8 cellular contexts compared by ENCODE assay signal in genomic region chr5:169300468-169301385, GRCh38. TPM values are rescaled to one million over a fixed set of nuclear protein-coding genes. Genes with fewer than 3 reads are reported as not detected.
A peak's percentile ranks its signal among the peaks of the same experiment; 100 is the strongest.
DNase-seq lines count a peak whose midpoint lies in the region; ATAC-seq and TF ChIP-seq lines count a peak whose summit lies in the region.

SLIT3 (minus strand) TSS chr5:169301139; CDS start chr5:169300709, 430 bp downstream.

- TF ChIP-seq POLR2A in ovary (IDR thresholded peaks at IDR 0.05): no peak

- no peaks in the 10 kb centered on the region for H3K9me3 Mint-ChIP-seq in activated T-helper 2 cell treated with anti-CD3 and anti-CD28 coated beads, Interferon-gamma antibody, Interleukin-2, Interleukin-4, amounts not matched to agents 10 μg/mL and 5 μg/mL and 100 μg/mL, durations not matched to agents 14 hours and 24 hours and 36 hours

- H3K4me1 ChIP-seq in ovary (ENCODE audit: insufficient read depth): peaks cover 3% of the 10 kb centered on the region

- CTCF ChIA-PET in RWPE1 (lab: Yijun Ruan, JAX): interaction anchor here (0.6 to 1.1 kb wide), 7 partner anchors 9 to 620 kb away, joined by 3 to 5 read pairs (median 3); no protein-coding TSS in a partner anchor

- H3K27ac ChIP-seq in RWPE1 (peak within 1 kb of the TSS; percentile 59), ovary (peak within 1 kb of the TSS; percentile 54 to 73)

- no peaks in the 10 kb centered on the region for H3K36me3 Mint-ChIP-seq in activated T-helper 2 cell treated with anti-CD3 and anti-CD28 coated beads, Interferon-gamma antibody, Interleukin-2, Interleukin-4, amounts not matched to agents 10 μg/mL and 5 μg/mL and 100 μg/mL, durations not matched to agents 14 hours and 24 hours and 36 hours (ENCODE audit: low read depth)

- H3K4me3 ChIP-seq in foreskin fibroblast (ENCODE audit: low read depth in 1 of 2, low read length in 2 of 2) (peak within 1 kb of the TSS; percentile 72 to 85), ovary (peak within 1 kb of the TSS; percentile 66)

- H3K27me3 ChIP-seq in ovary: no peaks in the 10 kb centered on the region

- no peak within 1 kb of the TSS for H3K27ac Mint-ChIP-seq in activated T-helper 2 cell treated with anti-CD3 and anti-CD28 coated beads, Interferon-gamma antibody, Interleukin-2, Interleukin-4, amounts not matched to agents 10 μg/mL and 5 μg/mL and 100 μg/mL, durations not matched to agents 14 hours and 24 hours and 36 hours

- POLR2A ChIA-PET in RWPE1 (lab: Yijun Ruan, JAX; ENCODE audit: low non-redundant PET): no interaction called here

- TF ChIP-seq EP300 in ovary (IDR thresholded peaks at IDR 0.05): no peak

- H3K9me3 ChIP-seq in ovary: no peaks in the 10 kb centered on the region

- DNase-seq in EH (ENCODE audit: low read depth) (peak; percentile 80), RWPE1 (ENCODE audit: low spot score) (peak; percentile 93), foreskin fibroblast (peak; percentile 85 to 94), ovary (peak; percentile 57 to 88 (median 84)), COLO829 (ENCODE audit: low spot score) (no peak), KBM-7 (no peak)
- no peak for DNase-seq in activated T-helper 2 cell treated with anti-CD3 and anti-CD28 coated beads, Interferon-gamma antibody, Interleukin-2, Interleukin-4, amounts not matched to agents 10 μg/mL and 5 μg/mL and 100 μg/mL, durations not matched to agents 14 hours and 24 hours and 36 hours (ENCODE audit: low spot score)

- no peaks in the 10 kb centered on the region for H3K36me3 ChIP-seq in ovary

- no peak within 1 kb of the TSS for H3K4me3 Mint-ChIP-seq in activated T-helper 2 cell treated with anti-CD3 and anti-CD28 coated beads, Interferon-gamma antibody, Interleukin-2, Interleukin-4, amounts not matched to agents 10 μg/mL and 5 μg/mL and 100 μg/mL, durations not matched to agents 14 hours and 24 hours and 36 hours (ENCODE audit: low read depth)

- H3K27me3 Mint-ChIP-seq in activated T-helper 2 cell treated with anti-CD3 and anti-CD28 coated beads, Interferon-gamma antibody, Interleukin-2, Interleukin-4, amounts not matched to agents 10 μg/mL and 5 μg/mL and 100 μg/mL, durations not matched to agents 14 hours and 24 hours and 36 hours (ENCODE audit: low read depth): peaks cover 56% of the 10 kb centered on the region

- in situ Hi-C loops in KBM-7 (cut with MboI; ENCODE audit: low pct_unique_long_range_greater_than_20kb, low sequenced_read_pairs): no loop called here

- peak; percentile 16; the same call in 1 of the 2 replicates for TF ChIP-seq CTCF in RWPE1 (conservative IDR thresholded peaks at IDR 0.05; ENCODE audit: low read depth)
- TF ChIP-seq CTCF in foreskin fibroblast (IDR thresholded peaks at IDR 0.05; ENCODE audit: low read depth, low read length): no peak
- no peak for TF ChIP-seq CTCF in ovary (IDR thresholded peaks at IDR 0.05)

- ATAC-seq in GM19328 (IDR thresholded peaks at IDR 0.05; ENCODE audit: unreplicated experiment): no peak

- intact Hi-C loops in ovary (cut with DNase I): loop anchor here (5.0 to 10.0 kb wide), 5 partner anchors 293 to 623 kb away; no protein-coding TSS in a partner anchor
- intact Hi-C loops in activated T-helper 2 cell treated with anti-CD3 and anti-CD28 coated beads, Interferon-gamma antibody, Interleukin-2, Interleukin-4, amounts not matched to agents 10 μg/mL and 5 μg/mL and 100 μg/mL, durations not matched to agents 14 hours and 24 hours and 36 hours (cut with micrococcal nuclease): no loop called here

- peaks cover 10% of the 10 kb centered on the region for H3K4me1 Mint-ChIP-seq in activated T-helper 2 cell treated with anti-CD3 and anti-CD28 coated beads, Interferon-gamma antibody, Interleukin-2, Interleukin-4, amounts not matched to agents 10 μg/mL and 5 μg/mL and 100 μg/mL, durations not matched to agents 14 hours and 24 hours and 36 hours (ENCODE audit: low read depth)

- 1 to 3% (median 1%) methylated on average over 37 to 101 of the region's 101 CpGs for WGBS in ovary, 3 donors

RNA-seq across cellular contexts. Expression of gene SLIT3, which starts in this region (rescaled TPM):
- total RNA-seq in ovary: 100 to 1,000 TPM in 1 of 7 donors, 10 to 100 TPM in 6; 15.9 to 106 (median 24.4) TPM
- polyA plus RNA-seq in ovary: 10 to 100 TPM; 10.3 to 71.6 TPM
- 8.1 and 9.5 TPM in 2 replicates for total RNA-seq in activated T-helper 2 cell treated with anti-CD3 and anti-CD28 coated beads, Interferon-gamma antibody, Interleukin-2, Interleukin-4, amounts not matched to agents 10 μg/mL and 5 μg/mL and 100 μg/mL, durations not matched to agents 14 hours and 24 hours and 36 hours

Comparison
In these comparisons a context has a peak if more than half of its experiments do, and no peak if none do; other contexts are left out.
1. DNase-seq: peak in EH (single experiment), RWPE1 (single experiment), foreskin fibroblast (2 of 2) and ovary (5 of 5); none in COLO829 (single experiment), KBM-7 (single experiment) and activated T-helper 2 cell treated with anti-CD3 and anti-CD28 coated beads, Interferon-gamma antibody, Interleukin-2, Interleukin-4, amounts not matched to agents 10 μg/mL and 5 μg/mL and 100 μg/mL, durations not matched to agents 14 hours and 24 hours and 36 hours (single experiment).